Comparison of ENCODE assay signal across 16 cellular contexts in the genomic region with DNA sequence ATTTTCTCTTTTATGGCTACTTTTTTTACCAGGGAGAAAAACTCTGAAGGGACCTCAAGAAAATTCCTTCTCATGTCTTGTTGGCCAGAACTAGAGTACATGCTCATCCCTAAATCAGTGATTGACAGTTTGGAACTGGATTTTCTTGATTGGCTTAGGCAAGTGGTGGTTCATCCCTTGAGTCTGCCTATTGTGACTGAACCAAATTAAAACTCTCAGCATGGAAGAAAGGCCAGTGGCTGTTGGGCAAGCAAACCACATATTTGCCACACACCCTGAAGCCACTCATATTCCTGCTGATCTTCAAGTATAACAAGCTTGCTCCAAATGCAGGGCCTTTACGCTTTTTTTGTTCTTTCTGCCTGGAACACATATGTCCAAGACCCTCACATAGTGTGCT.
"Had no signal": no experiment of that assay in that cellular context is flagged by ENCODE, and none has a peak within 500 bp of the region (broad histone marks: within the 10 kb centered on the region; RNA-seq: fewer than 3 reads in every experiment).

No MANE protein-coding gene starts in this region.

- H3K27me3 ChIP-seq: colonic mucosa, esophagus muscularis mucosa, gastrocnemius medialis, heart right ventricle, right atrium auricular region, sigmoid colon had no signal

- DNase-seq: colonic mucosa; dermis blood vessel endothelial cell; gastrocnemius medialis; heart right ventricle; hypothalamus; kidney glomerular epithelial cell; mammary epithelial cell; naive thymus-derived CD4-positive, alpha-beta T cell; nephron progenitor cell; sigmoid colon; stimulated activated CD4-positive, alpha-beta T cell treated with anti-CD3 and anti-CD28 coated beads, Interleukin-12 subunit alpha, Interleukin-12 subunit beta, amount 100 ng/mL, for 4 hours; stimulated activated naive CD4-positive, alpha-beta T cell treated with Interleukin-2 at 50 U/mL for 16 hours had no signal

- H3K79me2 ChIP-seq: parathyroid adenoma had no signal

- H3K4me1 ChIP-seq: colonic mucosa, esophagus muscularis mucosa, gastrocnemius medialis, heart right ventricle, right atrium auricular region, sigmoid colon had no signal

- H3K27ac Mint-ChIP-seq: naive thymus-derived CD4-positive, alpha-beta T cell; nephron progenitor cell had no signal

- H3K4me3 ChIP-seq: colonic mucosa, esophagus muscularis mucosa, gastrocnemius medialis, heart right ventricle, right atrium auricular region, sigmoid colon, skin epidermis had no signal

- H2AFZ ChIP-seq: parathyroid adenoma had no signal

- ATAC-seq: gastrocnemius medialis; heart right ventricle; naive thymus-derived CD4-positive, alpha-beta T cell had no signal

- H3K36me3 ChIP-seq: colonic mucosa, esophagus muscularis mucosa, gastrocnemius medialis, heart right ventricle, right atrium auricular region, sigmoid colon had no signal

- H3K9ac ChIP-seq: parathyroid adenoma had no signal

- H3K9me3 ChIP-seq: colonic mucosa, gastrocnemius medialis had no signal

- H3K27ac ChIP-seq: colonic mucosa, esophagus muscularis mucosa, gastrocnemius medialis, heart right ventricle, parathyroid adenoma, right atrium auricular region, sigmoid colon, skin epidermis had no signal

- H3K4me3 Mint-ChIP-seq: naive thymus-derived CD4-positive, alpha-beta T cell; nephron progenitor cell had no signal
